ENCODE assay signal across 35 cellular contexts in the genomic region with DNA sequence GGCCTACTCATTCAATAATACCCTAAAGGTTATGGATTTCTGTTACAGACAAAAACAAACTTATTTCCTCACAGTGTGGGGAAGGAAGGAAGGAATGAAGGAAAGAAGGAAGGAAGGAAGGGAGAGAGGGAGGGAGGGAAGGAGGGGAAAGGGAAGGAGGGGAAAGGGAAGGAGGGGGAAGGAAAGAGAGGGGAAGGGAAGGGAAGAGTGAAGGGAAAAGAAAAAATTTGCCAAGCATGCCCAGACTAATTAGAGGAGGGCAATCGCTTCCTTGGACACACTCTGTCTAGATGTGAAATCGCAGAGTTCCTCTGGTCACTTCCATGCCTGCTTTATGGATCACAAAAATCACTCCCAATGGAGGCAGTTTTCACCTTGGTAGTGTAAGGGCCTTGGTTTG.
"Had no signal": no experiment of that assay in that cellular context is flagged by ENCODE, and none has a peak within 500 bp of the region (broad histone marks: within the 10 kb centered on the region; RNA-seq: fewer than 3 reads in every experiment).

No MANE protein-coding gene starts in this region.

- H3K4me2 ChIP-seq: KMS-11 had no signal

- H3K27ac ChIP-seq: KMS-11 had no signal

- H3K9me3 ChIP-seq: MG63 had no signal

- DNase-seq: Karpas-422, Kasumi-1, KG1, MG63, MM.1S, MV-4-11, NCI-H1048, NCI-H1092, NCI-H1092 treated with DMSO at 0.1 percent for 48 hours, NCI-H1105, NCI-H1105 treated with DMSO at 0.1 percent for 48 hours, NCI-H1417, NCI-H1417 treated with DMSO at 0.1 percent for 48 hours, NCI-H1436, NCI-H1436 treated with DMSO at 0.1 percent for 48 hours, NCI-H146, NCI-H1694, NCI-H1694 treated with DMSO at 0.1 percent for 48 hours, NCI-H187, NCI-H187 treated with DMSO at 0.1 percent for 48 hours, NCI-H1930, NCI-H2029, NCI-H2029 treated with DMSO at 0.1 percent for 48 hours, NCI-H2081, NCI-H2081 treated with DMSO at 0.1 percent for 48 hours, NCI-H2107, NCI-H2171, NCI-H2171 treated with DMSO at 0.1 percent for 48 hours, NCI-H2227 treated with DMSO at 0.1 percent for 48 hours, NCI-H226, NCI-H345, NCI-H446, NCI-H446 treated with DMSO at 0.1 percent for 48 hours, NCI-H510A had no signal

- H3K36me3 ChIP-seq: MG63 had no signal

- H3K9ac ChIP-seq: KMS-11 had no signal

- H3K4me3 ChIP-seq: MG63 had no signal
